ENCODE assay signal across 8 cellular contexts in genomic region chr1:151593651-151594625, GRCh38. TPM values are rescaled to one million over a fixed set of nuclear protein-coding genes. Genes with fewer than 3 reads are reported as not detected.
DNase-seq lines count a peak whose midpoint lies in the region; ATAC-seq and TF ChIP-seq lines count a peak whose summit lies in the region.

No MANE protein-coding gene starts in this region.

- peaks cover 9% of the 10 kb centered on the region for H3K27me3 Mint-ChIP-seq in CD8-positive, alpha-beta T cell (ENCODE audit: low read depth)
- peaks cover 4% of the 10 kb centered on the region for H3K27me3 Mint-ChIP-seq in activated CD4-positive, alpha-beta memory T cell treated with anti-CD3 and anti-CD28 coated beads for 36 hours

- peak overlapping the region; percentile 56 for H3K27ac Mint-ChIP-seq in CD8-positive, alpha-beta T cell
- H3K27ac Mint-ChIP-seq in activated CD4-positive, alpha-beta memory T cell treated with anti-CD3 and anti-CD28 coated beads for 36 hours = no peak overlapping the region

- H3K4me1 Mint-ChIP-seq in CD8-positive, alpha-beta T cell (ENCODE audit: low read depth) = peaks cover 6% of the 10 kb centered on the region
- peaks cover 9% of the 10 kb centered on the region for H3K4me1 Mint-ChIP-seq in activated CD4-positive, alpha-beta memory T cell treated with anti-CD3 and anti-CD28 coated beads for 36 hours (ENCODE audit: low read depth)

- POLR2A ChIA-PET in CD8-positive, alpha-beta T cell (lab: Charles Lee) = interaction anchor here (0.8 to 1.3 kb wide), 3 partner anchors 17 to 246 kb away, joined by 3 to 5 read pairs (median 3); no protein-coding TSS in a partner anchor
- POLR2A ChIA-PET in activated CD4-positive, alpha-beta memory T cell treated with anti-CD3 and anti-CD28 coated beads for 36 hours (lab: Charles Lee) = no interaction called here

- intact Hi-C loops in CD8-positive, alpha-beta T cell (cut with DNase I, micrococcal nuclease) = loop anchor here (1.0 to 5.0 kb wide), 8 partner anchors 17 to 408 kb away; partner anchors contain the start of gene TDRKH (in 1 of the 2)
- intact Hi-C loops in activated CD4-positive, alpha-beta memory T cell treated with anti-CD3 and anti-CD28 coated beads for 36 hours (cut with micrococcal nuclease) = loop anchor here (1.0 to 2.0 kb wide), 3 partner anchors 141 to 243 kb away; no protein-coding TSS in a partner anchor

- peak; percentile 99 for ATAC-seq in CD8-positive, alpha-beta T cell
- peak; percentile 58 for ATAC-seq in HG02588 (IDR thresholded peaks at IDR 0.05; ENCODE audit: unreplicated experiment)
- ATAC-seq in lung (ENCODE audit: insufficient read depth, low FRiP score) = peak; percentile 41

- TF ChIP-seq CTCF in CD8-positive, alpha-beta T cell (IDR thresholded peaks at IDR 0.05) = peak; percentile 93
- TF ChIP-seq CTCF in lung (IDR thresholded peaks at IDR 0.05; ENCODE audit: control extremely low read depth, extremely low read depth) = peak; percentile 84

- H3K4me3 Mint-ChIP-seq in CD8-positive, alpha-beta T cell = peak overlapping the region; percentile 73
- H3K4me3 Mint-ChIP-seq in activated CD4-positive, alpha-beta memory T cell treated with anti-CD3 and anti-CD28 coated beads for 36 hours = peak overlapping the region; percentile 46

- H3K27ac ChIP-seq in CD8-positive, alpha-beta T cell (ENCODE audit: low read depth, low read length) = no peak overlapping the region
- H3K27ac ChIP-seq in lung (ENCODE audit: low read depth in 1 of 2, low read length in 1 of 2) = no peak overlapping the region

- no peaks in the 10 kb centered on the region for H3K36me3 ChIP-seq in CD8-positive, alpha-beta T cell (ENCODE audit: insufficient read depth, low read length)
- H3K36me3 ChIP-seq in lung (ENCODE audit: control insufficient read depth in 2 of 2, insufficient read depth in 2 of 2, low read length in 2 of 2) = no peaks in the 10 kb centered on the region

- no peaks in the 10 kb centered on the region for H3K36me3 Mint-ChIP-seq in CD8-positive, alpha-beta T cell
- H3K36me3 Mint-ChIP-seq in activated CD4-positive, alpha-beta memory T cell treated with anti-CD3 and anti-CD28 coated beads for 36 hours = no peaks in the 10 kb centered on the region

- peak; percentile 72 to 91 (median 87) for DNase-seq in CD8-positive, alpha-beta T cell
- DNase-seq in NCI-H510A (lab: John Stamatoyannopoulos, UW) (peak; percentile 46), ecto neural progenitor cell (ENCODE audit: low spot score) (peak; percentile 82), lung (ENCODE audit: low spot score) (peak; percentile 81), cortex of kidney (lab: John Stamatoyannopoulos, UW) (no peak)
- peak; percentile 91 for DNase-seq in activated CD4-positive, alpha-beta memory T cell treated with anti-CD3 and anti-CD28 coated beads for 36 hours
- peak; percentile 54 for DNase-seq in stimulated activated CD8-positive, alpha-beta memory T cell treated with anti-CD3 and anti-CD28 coated beads, Interleukin-15, amount 100 ng/mL, for 24 hours (ENCODE audit: low read depth)

- no peak overlapping the region for H3K4me3 ChIP-seq in CD8-positive, alpha-beta T cell (ENCODE audit: low read depth, low read length)
- no peak overlapping the region for H3K4me3 ChIP-seq in lung

- H3K4me1 ChIP-seq in CD8-positive, alpha-beta T cell (ENCODE audit: insufficient read depth, low read length) = peaks cover 6% of the 10 kb centered on the region
- H3K4me1 ChIP-seq in lung (ENCODE audit: control insufficient read depth in 2 of 2, insufficient read depth in 2 of 2, low read length in 2 of 2) = no peaks in the 10 kb centered on the region

- CTCF ChIA-PET in CD8-positive, alpha-beta T cell (lab: Charles Lee) = interaction anchor here (0.6 to 4.7 kb wide), 67 partner anchors 9 to 407 kb away, joined by 3 to 38 read pairs (median 4); partner anchors contain the start of genes C2CD4D, MRPL9, RIIAD1 and SNX27
- CTCF ChIA-PET in activated CD4-positive, alpha-beta memory T cell treated with anti-CD3 and anti-CD28 coated beads for 36 hours (lab: Charles Lee) = interaction anchor here (0.5 to 2.7 kb wide), 59 partner anchors 8 to 426 kb away, joined by 3 to 27 read pairs (median 4); partner anchors contain the start of genes C2CD4D, MRPL9, RIIAD1 and SNX27

- WGBS in lung, 2 donors = 13 to 18% methylated on average over 23 of the region's 23 CpGs

- H3K27me3 ChIP-seq in CD8-positive, alpha-beta T cell (ENCODE audit: insufficient read depth, low read length) = no peaks in the 10 kb centered on the region
- H3K27me3 ChIP-seq in lung (ENCODE audit: control insufficient read depth, insufficient read depth) = no peaks in the 10 kb centered on the region

- peaks cover 6% of the 10 kb centered on the region for H3K9me3 Mint-ChIP-seq in CD8-positive, alpha-beta T cell
- H3K9me3 Mint-ChIP-seq in activated CD4-positive, alpha-beta memory T cell treated with anti-CD3 and anti-CD28 coated beads for 36 hours = peaks cover 6% of the 10 kb centered on the region

- no peaks in the 10 kb centered on the region for H3K9me3 ChIP-seq in CD8-positive, alpha-beta T cell (ENCODE audit: low read length)
- H3K9me3 ChIP-seq in lung (ENCODE audit: control insufficient read depth in 2 of 2, insufficient read depth in 1 of 2, low read length in 1 of 2) = peaks cover 0 to 2% of the 10 kb centered on the region in 2 donors

RNA-seq across cellular contexts. Expression of gene SNX27, which starts 17.9 kb away (rescaled TPM):
- 10 to 100 TPM in 1 of 2 experiments, 1 to 10 TPM in 1; 9.8 to 12.2 TPM for total RNA-seq in CD8-positive, alpha-beta T cell
- total RNA-seq in activated CD4-positive, alpha-beta memory T cell treated with anti-CD3 and anti-CD28 coated beads for 36 hours = 10 to 100 TPM; 27.1 to 30.7 TPM
- 10 to 100 TPM; 40.6 to 63.7 TPM for total RNA-seq in lung
- 10 to 100 TPM; 12.1 to 12.3 TPM for polyA plus RNA-seq in lung

RNA-seq across cellular contexts. Expression of gene TUFT1, which starts 53.8 kb away (rescaled TPM):
- total RNA-seq in CD8-positive, alpha-beta T cell = 1 to 10 TPM; 8.5 TPM
- total RNA-seq in activated CD4-positive, alpha-beta memory T cell treated with anti-CD3 and anti-CD28 coated beads for 36 hours = 1 to 10 TPM; 3.0 to 4.1 TPM
- 10 to 100 TPM in 1 of 2 donors, 1 to 10 TPM in 1; 9.2 to 13.9 TPM for total RNA-seq in lung
- 1 to 10 TPM; 5.6 to 6.2 TPM for polyA plus RNA-seq in lung

Comparison
In these comparisons a context has a peak if more than half of its experiments do, and no peak if none do; other contexts are left out.
1. ATAC-seq: peak in every context shown above with its lines; median percentile 99 in CD8-positive, alpha-beta T cell; 58 in HG02588; 41 in lung.